In genomic region chr14:59356298-59356697, GRCh38 we compare ENCODE assay signal across 13 cellular contexts.
DNase-seq lines count a peak whose midpoint lies in the region; ATAC-seq, FAIRE-seq and TF ChIP-seq lines count a peak whose summit lies in the region.
"Had no signal": no experiment of that assay in that cellular context is flagged by ENCODE, and none has a peak within 500 bp of the region (broad histone marks: within the 10 kb centered on the region; RNA-seq: fewer than 3 reads in every experiment).

No MANE protein-coding gene starts in this region.

- no peaks in the 10 kb centered on the region for H3K36me3 ChIP-seq in MG63
- H3K36me3 ChIP-seq in CD8-positive, alpha-beta memory T cell (ENCODE audit: insufficient read depth, low read length): no peaks in the 10 kb centered on the region

- CTCF ChIA-PET in CD8-positive, alpha-beta memory T cell (lab: Charles Lee): no interaction called here

- peaks cover 5 to 10% (median 8%) of the 10 kb centered on the region in 3 donors for H3K4me1 Mint-ChIP-seq in CD8-positive, alpha-beta memory T cell

- H3K27me3 ChIP-seq in MG63: no peaks in the 10 kb centered on the region
- H3K27me3 ChIP-seq in CD8-positive, alpha-beta memory T cell (ENCODE audit: insufficient read depth, low read length, poor library complexity, severe bottlenecking): no peaks in the 10 kb centered on the region
- H3K27me3 ChIP-seq: colonic mucosa had no signal

- H3K4me1 ChIP-seq in CD8-positive, alpha-beta memory T cell (ENCODE audit: insufficient read depth, low read length): no peaks in the 10 kb centered on the region

- no peaks in the 10 kb centered on the region for H3K27me3 Mint-ChIP-seq in CD8-positive, alpha-beta memory T cell

- H3K36me3 Mint-ChIP-seq in CD8-positive, alpha-beta memory T cell: peaks cover 27 to 67% (median 46%) of the 10 kb centered on the region in 3 donors

- no peak for DNase-seq in HTR-8/SVneo (ENCODE audit: insufficient read length, low spot score)
- no peak for DNase-seq in epithelial cell of prostate (ENCODE audit: low read depth, low spot score)
- no peak for DNase-seq in MG63
- DNase-seq in CD8-positive, alpha-beta memory T cell: no peak
- no peak for DNase-seq in H54 (ENCODE audit: insufficient read length, low spot score)
- no peak for DNase-seq in GM03348 (ENCODE audit: low spot score)
- DNase-seq: activated gamma-delta T cell; colonic mucosa; hypothalamus; stimulated activated naive CD8-positive, alpha-beta T cell treated with anti-CD3 and anti-CD28 coated beads, Interleukin-15, Interleukin-2, amounts not matched to agents 100 U/mL and 50 U/mL, for 24 hours had no signal

- ATAC-seq in GM18505 (IDR thresholded peaks at IDR 0.05; ENCODE audit: unreplicated experiment) (peak; percentile 27), GM21723 (IDR thresholded peaks at IDR 0.05; ENCODE audit: unreplicated experiment) (peak; percentile 14)
- ATAC-seq: stimulated activated naive CD8-positive, alpha-beta T cell treated with anti-CD3 and anti-CD28 coated beads, Interleukin-15, Interleukin-2, amounts not matched to agents 100 U/mL and 50 U/mL, for 24 hours; WTC11 had no signal

- H3K9me3 Mint-ChIP-seq in CD8-positive, alpha-beta memory T cell: no peaks in the 10 kb centered on the region
- H3K9me3 Mint-ChIP-seq: WTC11 had no signal

- TF ChIP-seq POLR2A in GM18505 (IDR thresholded peaks at IDR 0.05; ENCODE audit: borderline replicate concordance, extremely low read depth, insufficient read depth, insufficient read length) (no peak), H54 (IDR thresholded peaks at IDR 0.05; ENCODE audit: low read depth, low read length) (no peak)

- POLR2A ChIA-PET in CD8-positive, alpha-beta memory T cell (lab: Charles Lee): no interaction called here

- H3K4me3 Mint-ChIP-seq in CD8-positive, alpha-beta memory T cell: no peak overlapping the region
- H3K4me3 Mint-ChIP-seq: WTC11 had no signal

- no peak overlapping the region for H3K4me3 ChIP-seq in MG63
- H3K4me3 ChIP-seq in CD8-positive, alpha-beta memory T cell (ENCODE audit: low read length): no peak overlapping the region
- H3K4me3 ChIP-seq: colonic mucosa had no signal

- FAIRE-seq in HTR-8/SVneo (lab: Jason Lieb, UNC) (peak; percentile 49), H54 (lab: Jason Lieb, UNC) (no peak)

- no peaks in the 10 kb centered on the region for H3K9me3 ChIP-seq in MG63
- H3K9me3 ChIP-seq in CD8-positive, alpha-beta memory T cell (ENCODE audit: low read length): no peaks in the 10 kb centered on the region
- H3K9me3 ChIP-seq: colonic mucosa had no signal

- peak overlapping the region; percentile 85 for H3K27ac ChIP-seq in epithelial cell of prostate
- no peak overlapping the region for H3K27ac ChIP-seq in CD8-positive, alpha-beta memory T cell (ENCODE audit: low read depth, low read length)
- H3K27ac ChIP-seq: colonic mucosa had no signal

- H3K27ac Mint-ChIP-seq in CD8-positive, alpha-beta memory T cell: peak overlapping the region in 2 of 8 donors; percentile 9 to 81
- H3K27ac Mint-ChIP-seq: WTC11 had no signal
